In genomic region chr22:46425011-46425410, GRCh38 we compare ENCODE assay signal across 9 cellular contexts.
DNase-seq lines count a peak whose midpoint lies in the region; ATAC-seq and TF ChIP-seq lines count a peak whose summit lies in the region.
"Had no signal": no experiment of that assay in that cellular context is flagged by ENCODE, and none has a peak within 500 bp of the region (broad histone marks: within the 10 kb centered on the region; RNA-seq: fewer than 3 reads in every experiment).

No MANE protein-coding gene starts in this region.

- H3K4me1 Mint-ChIP-seq in IgD-negative memory B cell = peaks cover 11 to 18% (median 16%) of the 10 kb centered on the region in 3 donors

- ATAC-seq in GM19351 (IDR thresholded peaks at IDR 0.05; ENCODE audit: unreplicated experiment) (no peak), HG03378 (IDR thresholded peaks at IDR 0.05; ENCODE audit: unreplicated experiment) (no peak)
- ATAC-seq: mucosa of descending colon, right lobe of liver had no signal

- H3K4me3 Mint-ChIP-seq in IgD-negative memory B cell = no peak overlapping the region

- peaks cover 1% of the 10 kb centered on the region for H3K27me3 Mint-ChIP-seq in IgD-negative memory B cell

- no peak for TF ChIP-seq CTCF in cardiac fibroblast (IDR thresholded peaks at IDR 0.05; ENCODE audit: low read depth, low read length)

- no peak overlapping the region for H3K4me3 ChIP-seq in cardiac fibroblast (replicated peaks in 1 of 2; ENCODE audit: low read depth in 2 of 2, low read length in 2 of 2)
- H3K4me3 ChIP-seq: mucosa of descending colon, right lobe of liver had no signal

- peak overlapping the region; percentile 4 to 88 (median 18) for H3K27ac Mint-ChIP-seq in IgD-negative memory B cell

- H3K9me3 Mint-ChIP-seq in IgD-negative memory B cell = peaks cover 0 to 2% (median 0%) of the 10 kb centered on the region in 3 donors

- DNase-seq in DMS 273 (lab: John Stamatoyannopoulos, UW; ENCODE audit: unreplicated experiment) (peak; percentile 50), cardiac fibroblast (ENCODE audit: low read depth in 2 of 2) (peak; percentile 5 to 66), non-pigmented ciliary epithelial cell (ENCODE audit: low read depth) (peak; percentile 88), NCI-H1092 (lab: John Stamatoyannopoulos, UW) (no peak)
- DNase-seq: mucosa of descending colon, right lobe of liver had no signal

- H3K36me3 Mint-ChIP-seq in IgD-negative memory B cell = peaks cover 8% of the 10 kb centered on the region
